ENCODE assay signal across 22 cellular contexts in the genomic region with DNA sequence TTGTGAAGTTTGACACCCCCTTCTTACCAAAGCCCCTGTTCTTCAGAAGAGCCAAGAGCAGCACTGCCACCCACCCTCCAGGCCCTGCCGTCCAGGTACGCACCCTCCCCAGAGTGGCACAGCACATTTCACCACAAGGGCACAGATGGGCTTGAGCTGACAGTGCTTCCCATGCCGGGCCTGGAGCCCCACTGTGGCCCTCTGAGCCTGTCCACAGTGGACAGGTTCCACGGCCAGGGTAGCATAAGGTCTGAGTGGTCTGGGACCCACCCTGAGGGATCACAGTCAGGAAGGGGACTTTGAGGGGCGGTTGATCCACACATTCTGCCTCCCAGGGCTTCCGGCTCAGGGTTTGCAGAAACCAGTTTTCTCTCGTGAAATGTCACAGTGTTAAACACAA.
"Had no signal": no experiment of that assay in that cellular context is flagged by ENCODE, and none has a peak within 500 bp of the region (broad histone marks: within the 10 kb centered on the region; RNA-seq: fewer than 3 reads in every experiment).

No MANE protein-coding gene starts in this region.

- H3K27ac Mint-ChIP-seq: nephron; stimulated activated memory B cell treated with anti-CD40 and anti-IgM and Interleukin-4, amounts not matched to agents 10 μg/mL and 1 μg/mL and 100 μg/mL, for 72 hours had no signal

- H3K27ac ChIP-seq: coronary artery, gastrocnemius medialis, heart right ventricle, left ventricle myocardium inferior, parathyroid adenoma, prostate gland, right lobe of liver, thoracic aorta, transverse colon had no signal

- H3K79me2 ChIP-seq: parathyroid adenoma had no signal

- H3K9ac ChIP-seq: parathyroid adenoma had no signal

- H3K27me3 ChIP-seq: dorsolateral prefrontal cortex, gastrocnemius medialis, heart right ventricle, right lobe of liver, transverse colon had no signal

- H2AFZ ChIP-seq: parathyroid adenoma had no signal

- H3K9me3 Mint-ChIP-seq: nephron; stimulated activated memory B cell treated with anti-CD40 and anti-IgM and Interleukin-4, amounts not matched to agents 10 μg/mL and 1 μg/mL and 100 μg/mL, for 72 hours; stimulated activated naive CD8-positive, alpha-beta T cell treated with anti-CD3 and anti-CD28 coated beads, Interleukin-15, amount 100 ng/mL, for 72 hours had no signal

- H3K4me1 ChIP-seq: gastrocnemius medialis, parathyroid adenoma, prostate gland, right lobe of liver, transverse colon had no signal

- H3K4me3 Mint-ChIP-seq: nephron; stimulated activated memory B cell treated with anti-CD40 and anti-IgM and Interleukin-4, amounts not matched to agents 10 μg/mL and 1 μg/mL and 100 μg/mL, for 72 hours; stimulated activated naive CD8-positive, alpha-beta T cell treated with anti-CD3 and anti-CD28 coated beads, Interleukin-15, amount 100 ng/mL, for 72 hours had no signal

- ATAC-seq: gastrocnemius medialis; heart right ventricle; left cardiac atrium; right lobe of liver; stimulated activated memory B cell treated with anti-CD40 and anti-IgM and Interleukin-4, amounts not matched to agents 10 μg/mL and 1 μg/mL and 100 μg/mL, for 72 hours; stimulated activated naive CD8-positive, alpha-beta T cell treated with anti-CD3 and anti-CD28 coated beads, Interleukin-15, amount 100 ng/mL, for 72 hours had no signal

- H3K27me3 Mint-ChIP-seq: stimulated activated memory B cell treated with anti-CD40 and anti-IgM and Interleukin-4, amounts not matched to agents 10 μg/mL and 1 μg/mL and 100 μg/mL, for 72 hours; stimulated activated naive CD8-positive, alpha-beta T cell treated with anti-CD3 and anti-CD28 coated beads, Interleukin-15, amount 100 ng/mL, for 72 hours had no signal

- H3K9me3 ChIP-seq: gastrocnemius medialis, heart right ventricle, left ventricle myocardium inferior, prostate gland, right lobe of liver, thoracic aorta, transverse colon had no signal

- DNase-seq: effector CD8-positive, alpha-beta T cell; gastrocnemius medialis; heart right ventricle; left cardiac atrium; left ventricle myocardium inferior; mesenchymal stem cell; midbrain; occipital lobe; right lobe of liver; stimulated activated CD4-positive, alpha-beta T cell treated with anti-CD3 and anti-CD28 coated beads, Interleukin-15, amount 100 ng/mL, for 24 hours; stimulated activated CD4-positive, alpha-beta T cell treated with anti-CD3 and anti-CD28 coated beads, Interleukin-1b, Interleukin-23, amount 100 ng/mL, for 48 hours; stimulated activated CD4-positive, alpha-beta T cell treated with anti-CD3 and anti-CD28 coated beads, Interleukin-4, amount 100 ng/mL, for 24 hours; stimulated activated naive CD8-positive, alpha-beta T cell treated with anti-CD3 and anti-CD28 coated beads, Interleukin-15, amount 100 ng/mL, for 72 hours; transverse colon had no signal

- H3K4me1 Mint-ChIP-seq: nephron; stimulated activated naive CD8-positive, alpha-beta T cell treated with anti-CD3 and anti-CD28 coated beads, Interleukin-15, amount 100 ng/mL, for 72 hours had no signal

- H3K4me3 ChIP-seq: coronary artery, dorsolateral prefrontal cortex, gastrocnemius medialis, heart right ventricle, left ventricle myocardium inferior, lung, prostate gland, right lobe of liver, thoracic aorta, transverse colon had no signal
